ENCODE assay signal across 24 cellular contexts in the genomic region with DNA sequence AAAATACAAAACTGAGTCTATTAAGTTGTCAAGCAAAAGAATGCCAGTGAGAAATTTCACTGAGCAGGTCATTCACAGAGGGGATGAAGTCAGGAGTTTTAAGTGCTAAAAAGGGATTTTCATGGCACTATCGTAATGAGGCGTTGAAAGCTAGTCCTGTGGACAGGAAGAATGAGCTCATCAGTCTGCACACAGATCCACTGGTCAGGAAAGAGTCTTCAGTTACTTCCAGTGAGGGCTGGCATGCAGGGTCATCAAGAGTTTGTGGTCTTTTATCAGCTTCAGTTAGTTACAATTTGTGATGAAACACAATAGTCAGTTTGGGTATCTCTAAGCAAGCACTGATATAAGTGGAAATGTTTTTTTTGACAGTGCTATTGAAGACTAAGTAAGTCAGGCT.
A peak's percentile ranks its signal among the peaks of the same experiment; 100 is the strongest.
DNase-seq lines count a peak whose midpoint lies in the region; ATAC-seq, FAIRE-seq and TF ChIP-seq lines count a peak whose summit lies in the region.
"Had no signal": no experiment of that assay in that cellular context is flagged by ENCODE, and none has a peak within 500 bp of the region (broad histone marks: within the 10 kb centered on the region; RNA-seq: fewer than 3 reads in every experiment).

No MANE protein-coding gene starts in this region.

- H3K36me3 ChIP-seq in BLaER1 treated with 17β-estradiol and CSF1 and Interleukin-3, amounts not matched to agents 10 nM and 100 nM = no peaks in the 10 kb centered on the region
- no peaks in the 10 kb centered on the region for H3K36me3 ChIP-seq in K562 (ENCODE audit: control insufficient read depth, insufficient read depth, low read length)
- H3K36me3 ChIP-seq in neural progenitor cell = no peaks in the 10 kb centered on the region
- H3K36me3 ChIP-seq: BE2C had no signal

- no peak overlapping the region for H3K27ac Mint-ChIP-seq in neural progenitor cell
- H3K27ac Mint-ChIP-seq in activated CD4-positive, alpha-beta T cell treated with anti-CD3 and anti-CD28 coated beads, Interleukin-2, amount 10 ng/mL, durations not matched to agents 24 days and 14 days = no peak overlapping the region

- H3K4me2 ChIP-seq in BLaER1 treated with 17β-estradiol and CSF1 and Interleukin-3, amounts not matched to agents 10 nM and 100 nM = peak overlapping the region in 8 of 11 experiments; percentile 20 to 75 (median 36); a peak in 13 of 22 replicates
- H3K4me2 ChIP-seq in K562 (ENCODE audit: insufficient read depth, low read length) (no peak overlapping the region), neural progenitor cell (no peak overlapping the region)

- H3K4me3 ChIP-seq in BLaER1 treated with 17β-estradiol and CSF1 and Interleukin-3, amounts not matched to agents 10 nM and 100 nM = no peak overlapping the region
- H3K4me3 ChIP-seq in K562 (no peak overlapping the region), neural progenitor cell (no peak overlapping the region)

- POLR2A ChIA-PET in K562 (lab: Yijun Ruan, JAX) = interaction anchor here (0.7 to 1.2 kb wide), 3 partner anchors 15 to 143 kb away, joined by 3 to 6 read pairs (median 4); no protein-coding TSS in a partner anchor

- in situ Hi-C loops in K562 (cut with MboI) = no loop called here

- no peaks in the 10 kb centered on the region for H3K9me3 ChIP-seq in BLaER1 treated with 17β-estradiol and CSF1 and Interleukin-3, amounts not matched to agents 10 nM and 100 nM (replicated peaks in 1 of 11)
- H3K9me3 ChIP-seq in K562 (replicated peaks; ENCODE audit: control insufficient read depth, insufficient read depth, low read depth, low read length) (no peaks in the 10 kb centered on the region), neural progenitor cell (ENCODE audit: low read depth) (no peaks in the 10 kb centered on the region)
- H3K9me3 ChIP-seq: BE2C had no signal

- DNase-seq in OCI-M1 (lab: John Stamatoyannopoulos, UW) (peak; percentile 70), K562 (ENCODE audit: extremely low read depth in 1 of 4, low spot score in 3 of 4) (no peak), lung microvascular endothelial cell (ENCODE audit: low read depth in 2 of 2) (peak; percentile 23 to 27), neural progenitor cell (ENCODE audit: low spot score) (no peak), pons (ENCODE audit: low spot score) (no peak)
- DNase-seq in activated CD4-positive, alpha-beta T cell treated with anti-CD3 and anti-CD28 coated beads, Interleukin-2, amount 10 ng/mL, durations not matched to agents 24 days and 14 days = no peak
- DNase-seq: 8988T, ACHN, BE2C, Calu3, DMS79 treated with DMSO at 0.1 percent for 48 hours, H7, Kasumi-1, NCI-H1105, NCI-H146, NCI-H1930, NCI-H2107, NCI-H524, NCI-H748 treated with DMSO at 0.1 percent for 48 hours, SHP77 treated with DMSO at 0.1 percent for 48 hours had no signal

- H3K27me3 Mint-ChIP-seq in neural progenitor cell (ENCODE audit: insufficient read depth, low read depth) = peaks cover 8% of the 10 kb centered on the region
- H3K27me3 Mint-ChIP-seq in activated CD4-positive, alpha-beta T cell treated with anti-CD3 and anti-CD28 coated beads, Interleukin-2, amount 10 ng/mL, durations not matched to agents 24 days and 14 days = peaks cover 3% of the 10 kb centered on the region

- H2AFZ ChIP-seq in K562 (ENCODE audit: low read depth, low read length) = no peak overlapping the region
- H2AFZ ChIP-seq in neural progenitor cell (replicated peaks) = no peak overlapping the region

- H3K9me3 Mint-ChIP-seq in neural progenitor cell = no peaks in the 10 kb centered on the region
- H3K9me3 Mint-ChIP-seq in activated CD4-positive, alpha-beta T cell treated with anti-CD3 and anti-CD28 coated beads, Interleukin-2, amount 10 ng/mL, durations not matched to agents 24 days and 14 days = no peaks in the 10 kb centered on the region

- FAIRE-seq in K562 (lab: Jason Lieb, UNC) = no peak
- FAIRE-seq: GM19239, HepG2 had no signal

- H3K79me2 ChIP-seq in K562 (ENCODE audit: control insufficient read depth, insufficient read depth, low read length) = no peaks in the 10 kb centered on the region
- H3K79me2 ChIP-seq in neural progenitor cell (ENCODE audit: low read depth) = no peaks in the 10 kb centered on the region

- no peak for TF ChIP-seq CTCF in K562 (IDR thresholded peaks at IDR 0.05 in 2 of 3, conservative IDR thresholded peaks at IDR 0.05 in 1 of 3; ENCODE audit: insufficient read depth in 2 of 3, low read depth in 1 of 3, low read length in 3 of 3)
- no peak for TF ChIP-seq CTCF in neural progenitor cell (IDR thresholded peaks at IDR 0.05)

- 0% methylated on average over 2 of the region's 2 CpGs for WGBS in K562 (ENCODE audit: insufficient coverage, low coverage, missing lambda C conversion rate)

- peak overlapping the region in 1 of 11 experiments; percentile 8; a peak in 1 of 22 replicates for H3K9ac ChIP-seq in BLaER1 treated with 17β-estradiol and CSF1 and Interleukin-3, amounts not matched to agents 10 nM and 100 nM
- no peak overlapping the region for H3K9ac ChIP-seq in K562 (ENCODE audit: insufficient read depth in 1 of 2, low read depth in 2 of 2, low read length in 2 of 2)
- H3K9ac ChIP-seq in neural progenitor cell = no peak overlapping the region

- no peak for TF ChIP-seq POLR2A in K562 (conservative IDR thresholded peaks at IDR 0.05)

- H3F3A ChIP-seq in neural progenitor cell (ENCODE audit: low read depth) = peaks cover 3% of the 10 kb centered on the region

- no peaks in the 10 kb centered on the region for H3K9me1 ChIP-seq in K562 (ENCODE audit: control insufficient read depth, insufficient read depth, low read length)

- H4K20me1 ChIP-seq in BLaER1 treated with 17β-estradiol and CSF1 and Interleukin-3, amounts not matched to agents 10 nM and 100 nM = no peaks in the 10 kb centered on the region
- H4K20me1 ChIP-seq in K562 (replicated peaks; ENCODE audit: control insufficient read depth, insufficient read depth, low read length) (no peaks in the 10 kb centered on the region), neural progenitor cell (ENCODE audit: low read depth) (no peaks in the 10 kb centered on the region)

- no peaks in the 10 kb centered on the region for H3K36me3 Mint-ChIP-seq in neural progenitor cell
- H3K36me3 Mint-ChIP-seq in activated CD4-positive, alpha-beta T cell treated with anti-CD3 and anti-CD28 coated beads, Interleukin-2, amount 10 ng/mL, durations not matched to agents 24 days and 14 days (ENCODE audit: low read depth) = no peaks in the 10 kb centered on the region

- H3K4me3 Mint-ChIP-seq in neural progenitor cell = no peak overlapping the region
- no peak overlapping the region for H3K4me3 Mint-ChIP-seq in activated CD4-positive, alpha-beta T cell treated with anti-CD3 and anti-CD28 coated beads, Interleukin-2, amount 10 ng/mL, durations not matched to agents 24 days and 14 days

- peak overlapping the region in 2 of 11 experiments; percentile 49 to 61; a peak in 4 of 22 replicates for H3K27ac ChIP-seq in BLaER1 treated with 17β-estradiol and CSF1 and Interleukin-3, amounts not matched to agents 10 nM and 100 nM
- H3K27ac ChIP-seq in K562 (ENCODE audit: extremely low read depth, low read depth, low read length) = no peak overlapping the region
- no peak overlapping the region for H3K27ac ChIP-seq in neural progenitor cell
- H3K27ac ChIP-seq: RWPE1 had no signal

- peaks cover 26% of the 10 kb centered on the region for H3K4me1 Mint-ChIP-seq in neural progenitor cell
- no peaks in the 10 kb centered on the region for H3K4me1 Mint-ChIP-seq in activated CD4-positive, alpha-beta T cell treated with anti-CD3 and anti-CD28 coated beads, Interleukin-2, amount 10 ng/mL, durations not matched to agents 24 days and 14 days

- H3K27me3 ChIP-seq in BLaER1 treated with 17β-estradiol and CSF1 and Interleukin-3, amounts not matched to agents 10 nM and 100 nM = peaks cover 0 to 9% (median 0%) of the 10 kb centered on the region in 11 experiments; a peak in 3 of 22 replicates
- peaks cover 0 to 8% of the 10 kb centered on the region in 2 experiments; a peak in 2 of 5 replicates for H3K27me3 ChIP-seq in K562 (ENCODE audit: control insufficient read depth in 2 of 2, insufficient read depth in 2 of 2, low read length in 2 of 2)
- peaks cover 4% of the 10 kb centered on the region for H3K27me3 ChIP-seq in neural progenitor cell
- H3K27me3 ChIP-seq: BE2C had no signal

- TF ChIP-seq RAD21 in K562 (CRISPR knock-in tag; conservative IDR thresholded peaks at IDR 0.05 in 1 of 2, IDR thresholded peaks at IDR 0.05 in 1 of 2) = no peak

- BruUV-seq in K562 (replicated peaks; lab: Mats Ljungman, UMichigan) = no TSS peak

- no peak for TF ChIP-seq EP300 in K562 (IDR thresholded peaks at IDR 0.05; ENCODE audit: low read length)

- H3K4me1 ChIP-seq in BLaER1 treated with 17β-estradiol and CSF1 and Interleukin-3, amounts not matched to agents 10 nM and 100 nM = peaks cover 4 to 35% (median 15%) of the 10 kb centered on the region in 10 experiments
- peaks cover 0 to under 1% of the 10 kb centered on the region in 2 experiments; a peak in 1 of 5 replicates for H3K4me1 ChIP-seq in K562 (replicated peaks in 1 of 2; ENCODE audit: control insufficient read depth in 2 of 2, insufficient read depth in 2 of 2, low read length in 2 of 2)
- H3K4me1 ChIP-seq in neural progenitor cell = peaks cover 9% of the 10 kb centered on the region
- H3K4me1 ChIP-seq: BE2C had no signal

- ATAC-seq in K562 = no peak
- ATAC-seq: HepG2 had no signal

- CTCF ChIA-PET in K562 (lab: Yijun Ruan, JAX; ENCODE audit: low intra/inter-chr PET ratio) = no interaction called here

- intact Hi-C loops in K562 (cut with micrococcal nuclease) = no loop called here
- intact Hi-C loops in activated CD4-positive, alpha-beta T cell treated with anti-CD3 and anti-CD28 coated beads, Interleukin-2, amount 10 ng/mL, durations not matched to agents 24 days and 14 days (cut with micrococcal nuclease) = no loop called here

TF ChIP-seq in K562, 482 proteins besides CTCF, POLR2A, EP300 and RAD21 (continues in another document):
- TF ChIP-seq JUND (IDR thresholded peaks at IDR 0.05; ENCODE audit: borderline replicate concordance, low read depth, low read length) (0 out of 2 replicates have a peak, but pooled peaks have one; percentile 7), JUND (tag; IDR thresholded peaks at IDR 0.05; ENCODE audit: borderline replicate concordance, low read depth, low read length) (no peak), ZBTB9 (CRISPR knock-in tag; IDR thresholded peaks at IDR 0.05) (peak; percentile 75; the same call in 1 of the 2 replicates), MAFG (tag; conservative IDR thresholded peaks at IDR 0.05) (no peak), NONO (IDR thresholded peaks at IDR 0.05; ENCODE audit: low read depth in 2 of 2, low read length in 1 of 2) (no peak), CREBBP (IDR thresholded peaks at IDR 0.05; ENCODE audit: low read depth, low read length) (no peak)

Comparison
In these comparisons a context has a peak if more than half of its experiments do, and no peak if none do; other contexts are left out.
1. H3K4me2 ChIP-seq: peak in BLaER1 treated with 17β-estradiol and CSF1 and Interleukin-3, amounts not matched to agents 10 nM and 100 nM (8 of 11); none in K562 (single experiment) and neural progenitor cell (single experiment).
2. DNase-seq: peak in OCI-M1 (single experiment) and lung microvascular endothelial cell (2 of 2); none in K562 (0 of 4), neural progenitor cell (single experiment), pons (single experiment) and activated CD4-positive, alpha-beta T cell treated with anti-CD3 and anti-CD28 coated beads, Interleukin-2, amount 10 ng/mL, durations not matched to agents 24 days and 14 days (single experiment).